Comparison of ENCODE assay signal across 17 cellular contexts in genomic region chr5:152097128-152097527, GRCh38.
DNase-seq lines count a peak whose midpoint lies in the region; ATAC-seq, FAIRE-seq and TF ChIP-seq lines count a peak whose summit lies in the region.
"Had no signal": no experiment of that assay in that cellular context is flagged by ENCODE, and none has a peak within 500 bp of the region (broad histone marks: within the 10 kb centered on the region; RNA-seq: fewer than 3 reads in every experiment).

No MANE protein-coding gene starts in this region.

- no peak for TF ChIP-seq RAD21 in H1 (IDR thresholded peaks at IDR 0.05 in 1 of 2, conservative IDR thresholded peaks at IDR 0.05 in 1 of 2; ENCODE audit: low read depth in 2 of 2, low read length in 2 of 2)

- H3K9me3 ChIP-seq in H1 (ENCODE audit: insufficient read depth in 2 of 2, low read depth in 1 of 2, low read length in 1 of 2) (no peaks in the 10 kb centered on the region), sigmoid colon (no peaks in the 10 kb centered on the region), adrenal gland (replicated peaks in 1 of 3) (no peaks in the 10 kb centered on the region)
- H3K9me3 ChIP-seq: heart right ventricle, thyroid gland had no signal

- H3K27me3 ChIP-seq in H1 (replicated peaks in 1 of 4; ENCODE audit: control insufficient read depth in 3 of 4, extremely low read depth in 1 of 4, insufficient read depth in 3 of 4, low read length in 3 of 4) (no peaks in the 10 kb centered on the region), sigmoid colon (no peaks in the 10 kb centered on the region), adrenal gland (no peaks in the 10 kb centered on the region)
- H3K27me3 ChIP-seq: heart right ventricle, thyroid gland had no signal

- POLR2A ChIA-PET in H1 (lab: Charles Lee; ENCODE audit: partially characterized antibody), result no interaction called here

- H3K4me3 ChIP-seq in H1 (ENCODE audit: extremely low read depth in 1 of 4, insufficient read depth in 2 of 4, low read depth in 3 of 4, low read length in 4 of 4) (no peak overlapping the region), sigmoid colon (no peak overlapping the region), adrenal gland (no peak overlapping the region)
- H3K4me3 ChIP-seq: heart right ventricle, thyroid gland had no signal

- H4K91ac ChIP-seq in H1 (replicated peaks; ENCODE audit: insufficient read length, low read length), result no peak overlapping the region

- H2AFZ ChIP-seq in H1 (ENCODE audit: low read length), result peak overlapping the region; percentile 58; the same call in 1 of the 2 replicates

- CTCF ChIA-PET in H1 (lab: Charles Lee; ENCODE audit: partially characterized antibody), result no interaction called here

- no peak for FAIRE-seq in H1 (lab: Jason Lieb, UNC)
- FAIRE-seq in H54 (lab: Jason Lieb, UNC), result no peak
- FAIRE-seq: small intestine had no signal

- H4K8ac ChIP-seq in H1 (ENCODE audit: extremely low read depth, insufficient read depth, low read length), result no peak overlapping the region

- no peak overlapping the region for H3K18ac ChIP-seq in H1 (ENCODE audit: extremely low read depth, low read length)

- no peak overlapping the region for H2BK15ac ChIP-seq in H1 (ENCODE audit: low read length)

- no peak overlapping the region for H2BK20ac ChIP-seq in H1 (ENCODE audit: low read length)

- no peak overlapping the region for H3K27ac ChIP-seq in H1 (ENCODE audit: low read depth, low read length)
- no peak overlapping the region for H3K27ac ChIP-seq in sigmoid colon
- no peak overlapping the region for H3K27ac ChIP-seq in adrenal gland
- H3K27ac ChIP-seq: heart right ventricle, thyroid gland had no signal

- H3K79me1 ChIP-seq in H1 (ENCODE audit: low read depth, low read length), result no peaks in the 10 kb centered on the region

- WGBS in H1 (ENCODE audit: extremely low coverage in 1 of 2, insufficient coverage in 1 of 2, insufficient read length in 1 of 2, insufficient replicate concordance in 2 of 2, low coverage in 1 of 2, low lambda C conversion rate in 2 of 2, missing lambda C conversion rate in 1 of 2), 2 experiments, result 29% methylated on average over 1 of the region's 1 CpG; no CpG with 5 or more reads in 1 of the 2 experiments
- WGBS in sigmoid colon, 2 donors, result 46 to 53% methylated on average over 1 of the region's 1 CpG
- 35 to 57% (median 51%) methylated on average over 1 of the region's 1 CpG for WGBS in adrenal gland, 4 donors

- H2BK12ac ChIP-seq in H1 (ENCODE audit: low read depth, low read length), result no peak overlapping the region

- no peak overlapping the region for H3K56ac ChIP-seq in H1 (replicated peaks; ENCODE audit: insufficient read length, low read depth, low read length)

- no peak overlapping the region for H2BK120ac ChIP-seq in H1 (replicated peaks; ENCODE audit: low read depth, low read length)

- no peak overlapping the region for H4K5ac ChIP-seq in H1 (ENCODE audit: insufficient read length, low read depth, low read length)

- no peak for DNase-seq in H1 (ENCODE audit: low read depth in 1 of 2, low spot score in 2 of 2)
- DNase-seq in sigmoid colon, result no peak
- no peak for DNase-seq in retina
- DNase-seq in H54 (ENCODE audit: insufficient read length, low spot score), result no peak
- DNase-seq in adrenal gland, result no peak
- DNase-seq: cerebellar nuclear complex; COR-L47; heart right ventricle; HFFc6; mammary epithelial cell; naive thymus-derived CD4-positive, alpha-beta T cell; NCI-H1417 treated with DMSO at 0.1 percent for 48 hours; small intestine; thyroid gland had no signal

- no peak overlapping the region for H3K23ac ChIP-seq in H1 (ENCODE audit: insufficient read length)

- peaks cover 0 to 3% (median 0%) of the 10 kb centered on the region in 4 experiments; a peak in 1 of 7 replicates for H3K4me1 ChIP-seq in H1 (replicated peaks in 1 of 4; ENCODE audit: control insufficient read depth in 3 of 4, insufficient read depth in 4 of 4, low read length in 3 of 4)
- no peaks in the 10 kb centered on the region for H3K4me1 ChIP-seq in sigmoid colon
- no peaks in the 10 kb centered on the region for H3K4me1 ChIP-seq in adrenal gland (replicated peaks in 1 of 2)
- H3K4me1 ChIP-seq: heart right ventricle, thyroid gland had no signal

- H4K20me1 ChIP-seq in H1 (replicated peaks in 1 of 2; ENCODE audit: control insufficient read depth in 1 of 2, insufficient read depth in 2 of 2, low read length in 2 of 2), result no peaks in the 10 kb centered on the region

- no peak for TF ChIP-seq POLR2A in H1 (IDR thresholded peaks at IDR 0.05; ENCODE audit: control extremely low read depth in 1 of 2, low read depth in 2 of 2, low read length in 2 of 2)
- no peak for TF ChIP-seq POLR2A in sigmoid colon (IDR thresholded peaks at IDR 0.05)
- TF ChIP-seq POLR2A in H54 (IDR thresholded peaks at IDR 0.05; ENCODE audit: low read depth, low read length), result no peak
- TF ChIP-seq POLR2A in adrenal gland (IDR thresholded peaks at IDR 0.05), result no peak

- no peak overlapping the region for H2BK5ac ChIP-seq in H1 (ENCODE audit: low read depth, low read length)

- no peaks in the 10 kb centered on the region for H3K79me2 ChIP-seq in H1 (ENCODE audit: control insufficient read depth in 1 of 2, insufficient read depth in 2 of 2, low read length in 2 of 2)

- H3K4ac ChIP-seq in H1 (replicated peaks; ENCODE audit: insufficient read length, low read depth, low read length), result no peak overlapping the region

- H3K14ac ChIP-seq in H1 (ENCODE audit: insufficient read length), result no peak overlapping the region

- H3K4me2 ChIP-seq in H1 (ENCODE audit: insufficient read depth in 1 of 2, low read depth in 2 of 2, low read length in 2 of 2), result no peak overlapping the region

- no peak overlapping the region for H2AK5ac ChIP-seq in H1 (ENCODE audit: low read depth, low read length)

- H3K23me2 ChIP-seq in H1 (ENCODE audit: low read depth, low read length), result no peaks in the 10 kb centered on the region

- no peak for TF ChIP-seq EP300 in H1 (IDR thresholded peaks at IDR 0.05; ENCODE audit: borderline replicate concordance in 1 of 2, low read depth in 2 of 2, low read length in 2 of 2)
- TF ChIP-seq EP300 in sigmoid colon (IDR thresholded peaks at IDR 0.05), result no peak

- intact Hi-C loops in sigmoid colon (cut with DNase I), result no loop called here
- intact Hi-C loops in adrenal gland (cut with DNase I), result no loop called here

- no peak overlapping the region for H3K9ac ChIP-seq in H1 (replicated peaks in 1 of 4; ENCODE audit: extremely low read depth in 1 of 4, low read depth in 3 of 4, low read length in 3 of 4)

- TF ChIP-seq CTCF in H1 (IDR thresholded peaks at IDR 0.05; ENCODE audit: control extremely low read depth in 1 of 3, insufficient read depth in 1 of 3, low read depth in 1 of 3, low read length in 3 of 3) (no peak), sigmoid colon (IDR thresholded peaks at IDR 0.05) (no peak), adrenal gland (IDR thresholded peaks at IDR 0.05) (no peak)

- no peaks in the 10 kb centered on the region for H3K36me3 ChIP-seq in H1 (ENCODE audit: control insufficient read depth in 2 of 4, insufficient read depth in 4 of 4, low read length in 3 of 4)
- H3K36me3 ChIP-seq in sigmoid colon, result no peaks in the 10 kb centered on the region
- no peaks in the 10 kb centered on the region for H3K36me3 ChIP-seq in adrenal gland (replicated peaks in 1 of 2)
- H3K36me3 ChIP-seq: heart right ventricle, thyroid gland had no signal

- ATAC-seq in GM18508 (IDR thresholded peaks at IDR 0.05; ENCODE audit: insufficient read depth, unreplicated experiment), result peak; percentile 33
- peak; percentile 51 for ATAC-seq in GM21529 (IDR thresholded peaks at IDR 0.05; ENCODE audit: unreplicated experiment)
- peak; percentile 66 for ATAC-seq in HG03432 (IDR thresholded peaks at IDR 0.05; ENCODE audit: unreplicated experiment)
- ATAC-seq: heart right ventricle; naive thymus-derived CD4-positive, alpha-beta T cell had no signal

TF ChIP-seq in H1, 55 proteins besides CTCF, POLR2A, EP300 and RAD21:
- TF ChIP-seq CBX8 (IDR thresholded peaks at IDR 0.05; ENCODE audit: borderline replicate concordance, low read depth, low read length) (no peak), CHD2 (IDR thresholded peaks at IDR 0.05; ENCODE audit: low read length) (no peak), HDAC6 (IDR thresholded peaks at IDR 0.05; ENCODE audit: low read depth, low read length) (no peak), JUN (IDR thresholded peaks at IDR 0.05; ENCODE audit: low read depth, low read length) (no peak), SIX5 (IDR thresholded peaks at IDR 0.05; ENCODE audit: low read depth, low read length) (no peak), CBX5 (IDR thresholded peaks at IDR 0.05; ENCODE audit: low read depth, low read length) (no peak), YY1 (IDR thresholded peaks at IDR 0.05; ENCODE audit: low read depth, low read length) (no peak), POLR2AphosphoS5 (IDR thresholded peaks at IDR 0.05; ENCODE audit: low read depth, low read length) (no peak), RXRA (IDR thresholded peaks at IDR 0.05; ENCODE audit: insufficient read depth, low read depth, low read length) (no peak), MAFK (IDR thresholded peaks at IDR 0.05; ENCODE audit: low read depth, low read length) (no peak), JUND (IDR thresholded peaks at IDR 0.05; ENCODE audit: low read length) (no peak), SRF (IDR thresholded peaks at IDR 0.05; ENCODE audit: low read depth, low read length) (no peak), CEBPB (IDR thresholded peaks at IDR 0.05; ENCODE audit: low read depth, low read length) (no peak), SUZ12 (IDR thresholded peaks at IDR 0.05; ENCODE audit: low read length) (no peak), BACH1 (IDR thresholded peaks at IDR 0.05; ENCODE audit: low read length) (no peak), SP2 (IDR thresholded peaks at IDR 0.05; ENCODE audit: low read length) (no peak), TAF1 (IDR thresholded peaks at IDR 0.05; ENCODE audit: low read depth, low read length) (no peak), ATF3 (IDR thresholded peaks at IDR 0.05; ENCODE audit: insufficient read depth, low read depth, low read length) (no peak), MAX (IDR thresholded peaks at IDR 0.05) (no peak), ZNF274 (IDR thresholded peaks at IDR 0.05; ENCODE audit: borderline replicate concordance, extremely low read depth, low read length) (no peak)
